Comparison of ENCODE assay signal across 17 cellular contexts in the genomic region with DNA sequence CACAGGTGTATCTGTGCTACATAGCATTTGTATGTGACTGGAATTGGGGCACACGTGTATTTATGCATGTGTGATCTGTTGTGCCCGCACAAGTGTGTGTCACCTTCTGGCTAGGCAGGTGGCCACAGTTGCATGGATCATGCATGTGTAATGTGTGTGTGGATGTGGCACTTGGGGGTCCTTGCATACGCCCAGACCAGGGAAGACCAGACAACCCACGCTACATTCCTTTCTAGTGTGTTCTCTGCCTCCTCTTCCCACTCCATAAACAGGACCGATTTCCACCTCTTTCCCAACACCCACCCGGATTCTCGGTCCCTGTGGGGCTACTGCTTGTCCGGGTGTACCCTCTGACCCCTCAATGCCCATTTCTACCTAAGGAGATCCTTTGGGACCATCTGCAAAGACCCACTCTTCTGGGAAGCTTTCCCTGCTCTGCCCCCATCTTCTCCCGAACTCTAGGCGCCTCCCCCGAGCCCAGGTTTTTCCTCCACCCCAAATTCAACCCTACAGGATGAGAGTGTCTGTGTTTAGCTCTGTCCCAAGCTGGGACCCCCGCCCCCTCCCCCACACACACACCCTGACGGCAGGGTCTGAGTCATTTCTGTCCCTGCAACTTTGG. TPM values are rescaled to one million over a fixed set of nuclear protein-coding genes. Genes with fewer than 3 reads are reported as not detected.
DNase-seq lines count a peak whose midpoint lies in the region; ATAC-seq and TF ChIP-seq lines count a peak whose summit lies in the region.
"Had no signal": no experiment of that assay in that cellular context is flagged by ENCODE, and none has a peak within 500 bp of the region (broad histone marks: within the 10 kb centered on the region; RNA-seq: fewer than 3 reads in every experiment).

No MANE protein-coding gene starts in this region.

- H3K56ac ChIP-seq in IMR-90 (ENCODE audit: extremely low read depth, insufficient read depth, low read length), result no peak overlapping the region

- H2BK12ac ChIP-seq in neuronal stem cell (ENCODE audit: low read length), result no peak overlapping the region

- no peak overlapping the region for H3K27ac ChIP-seq in IMR-90 (ENCODE audit: insufficient read depth, low read length)
- no peak overlapping the region for H3K27ac ChIP-seq in ectodermal cell (ENCODE audit: insufficient read depth, low read depth, low read length, poor library complexity, severe bottlenecking)
- H3K27ac ChIP-seq in neuronal stem cell (replicated peaks; ENCODE audit: low read length), result no peak overlapping the region
- no peak overlapping the region for H3K27ac ChIP-seq in vagina
- no peak overlapping the region for H3K27ac ChIP-seq in GM23248
- H3K27ac ChIP-seq: WERI-Rb-1 had no signal

- in situ Hi-C loops in IMR-90 (cut with MboI; ENCODE audit: low sequenced_read_pairs) (no loop called here), GM23248 (cut with MboI) (no loop called here)

- H3K9me3 Mint-ChIP-seq in activated CD4-positive, alpha-beta memory T cell treated with anti-CD3 and anti-CD28 coated beads, Interleukin-2, amount 10 ng/mL, durations not matched to agents 7 days and 5 days, result no peaks in the 10 kb centered on the region
- H3K9me3 Mint-ChIP-seq in activated CD4-positive, alpha-beta memory T cell treated with anti-CD3 and anti-CD28 coated beads for 36 hours, result no peaks in the 10 kb centered on the region

- intact Hi-C loops in activated CD4-positive, alpha-beta memory T cell treated with anti-CD3 and anti-CD28 coated beads for 36 hours (cut with micrococcal nuclease), result no loop called here
- intact Hi-C loops in IMR-90 (cut with micrococcal nuclease) (no loop called here), vagina (cut with DNase I) (no loop called here)

- POLR2A ChIA-PET in activated CD4-positive, alpha-beta memory T cell treated with anti-CD3 and anti-CD28 coated beads, Interleukin-2, amount 10 ng/mL, durations not matched to agents 7 days and 5 days (lab: Charles Lee), result no interaction called here
- POLR2A ChIA-PET in activated CD4-positive, alpha-beta memory T cell treated with anti-CD3 and anti-CD28 coated beads for 36 hours (lab: Charles Lee), result no interaction called here
- POLR2A ChIA-PET in IMR-90 (lab: Charles Lee; ENCODE audit: unreplicated experiment), result no interaction called here

- no peaks in the 10 kb centered on the region for H3K79me1 ChIP-seq in IMR-90 (ENCODE audit: low read depth in 1 of 2, low read length in 2 of 2)
- peaks cover 2% of the 10 kb centered on the region for H3K79me1 ChIP-seq in neuronal stem cell (ENCODE audit: low read depth, low read length)

- no peak overlapping the region for H3K18ac ChIP-seq in IMR-90 (ENCODE audit: low read depth, low read length)
- H3K18ac ChIP-seq in neuronal stem cell (ENCODE audit: low read length), result peak overlapping the region; percentile 1

- no peak overlapping the region for H2BK5ac ChIP-seq in IMR-90 (ENCODE audit: low read depth, low read length, poor library complexity, severe bottlenecking)
- no peak overlapping the region for H2BK5ac ChIP-seq in neuronal stem cell (ENCODE audit: low read length)

- H3K36me3 ChIP-seq in IMR-90 (ENCODE audit: control insufficient read depth, insufficient read depth, low read length) (no peaks in the 10 kb centered on the region), ectodermal cell (ENCODE audit: control insufficient read depth, insufficient read depth, low read length) (no peaks in the 10 kb centered on the region), neuronal stem cell (replicated peaks in 1 of 2; ENCODE audit: control insufficient read depth in 2 of 2, insufficient read depth in 2 of 2, low read length in 2 of 2) (peaks cover 0 to 6% of the 10 kb centered on the region in 2 donors), vagina (no peaks in the 10 kb centered on the region), GM23248 (ENCODE audit: low read depth) (no peaks in the 10 kb centered on the region)
- H3K36me3 ChIP-seq: WERI-Rb-1 had no signal

- BruUV-seq in IMR-90 (replicated peaks; lab: Mats Ljungman, UMichigan), result no TSS peak

- H2BK120ac ChIP-seq in IMR-90 (ENCODE audit: low read depth, low read length) (no peak overlapping the region), neuronal stem cell (ENCODE audit: low read depth, low read length) (no peak overlapping the region)

- no peaks in the 10 kb centered on the region for H3K36me3 Mint-ChIP-seq in activated CD4-positive, alpha-beta memory T cell treated with anti-CD3 and anti-CD28 coated beads, Interleukin-2, amount 10 ng/mL, durations not matched to agents 7 days and 5 days (ENCODE audit: low read depth)
- H3K36me3 Mint-ChIP-seq in activated CD4-positive, alpha-beta memory T cell treated with anti-CD3 and anti-CD28 coated beads for 36 hours, result peaks cover 4% of the 10 kb centered on the region

- H3K4ac ChIP-seq in IMR-90 (ENCODE audit: low read depth, low read length) (no peak overlapping the region), neuronal stem cell (ENCODE audit: low read length) (no peak overlapping the region)

- no peak overlapping the region for H3K9ac ChIP-seq in IMR-90 (ENCODE audit: low read depth, low read length)
- no peak overlapping the region for H3K9ac ChIP-seq in neuronal stem cell (ENCODE audit: low read depth, low read length, poor library complexity)
- H3K9ac ChIP-seq in GM23248, result no peak overlapping the region

- H3K4me3 ChIP-seq in IMR-90 (ENCODE audit: insufficient read depth, low read depth, low read length) (no peak overlapping the region), ectodermal cell (ENCODE audit: insufficient read depth, low read depth, low read length) (peak overlapping the region; percentile 26), neuronal stem cell (ENCODE audit: low read length in 2 of 2) (peak overlapping the region in 1 of 2 donors; percentile 32), vagina (no peak overlapping the region), GM23248 (no peak overlapping the region)

- no peak for TF ChIP-seq RAD21 in IMR-90 (IDR thresholded peaks at IDR 0.05; ENCODE audit: low read length)

- 45% methylated on average over 8 of the region's 13 CpGs; no CpG with 5 or more reads in 1 of the 2 experiments for WGBS in IMR-90 (ENCODE audit: extremely low coverage in 2 of 2, insufficient read length in 1 of 2), 2 experiments
- WGBS in ectodermal cell, 2 experiments, result 64 to 67% methylated on average over 13 of the region's 13 CpGs
- WGBS in neuronal stem cell (ENCODE audit: extremely low coverage in 2 of 2, insufficient read length in 2 of 2, insufficient replicate concordance in 1 of 2), 2 donors, result no CpG with 5 or more reads among the region's 13 CpGs
- WGBS in GM23248 (ENCODE audit: low coverage in 1 of 2, low lambda C conversion rate in 2 of 2, missing lambda C conversion rate in 2 of 2), 2 experiments, result 49 to 59% methylated on average over 11 to 13 of the region's 13 CpGs

- peaks cover 3% of the 10 kb centered on the region; the same call in 1 of the 2 replicates for H3K9me3 ChIP-seq in IMR-90 (ENCODE audit: control insufficient read depth, insufficient read depth, low read length)
- H3K9me3 ChIP-seq in ectodermal cell (ENCODE audit: control insufficient read depth, low read length), result no peaks in the 10 kb centered on the region
- no peaks in the 10 kb centered on the region for H3K9me3 ChIP-seq in neuronal stem cell (replicated peaks in 1 of 2; ENCODE audit: control insufficient read depth in 2 of 2, insufficient read depth in 1 of 2, low read depth in 1 of 2, low read length in 2 of 2)
- no peaks in the 10 kb centered on the region for H3K9me3 ChIP-seq in vagina
- no peaks in the 10 kb centered on the region for H3K9me3 ChIP-seq in GM23248 (ENCODE audit: low read depth)

- H4K91ac ChIP-seq in IMR-90 (ENCODE audit: insufficient read depth, low read depth, low read length), result no peak overlapping the region
- H4K91ac ChIP-seq in neuronal stem cell (ENCODE audit: low read depth, low read length, poor library complexity), result no peak overlapping the region

- CTCF ChIA-PET in activated CD4-positive, alpha-beta memory T cell treated with anti-CD3 and anti-CD28 coated beads, Interleukin-2, amount 10 ng/mL, durations not matched to agents 7 days and 5 days (lab: Charles Lee), result no interaction called here
- CTCF ChIA-PET in activated CD4-positive, alpha-beta memory T cell treated with anti-CD3 and anti-CD28 coated beads for 36 hours (lab: Charles Lee), result no interaction called here
- CTCF ChIA-PET in IMR-90 (lab: Yijun Ruan, JAX), result no interaction called here

- H3K4me1 ChIP-seq in IMR-90 (ENCODE audit: control insufficient read depth, insufficient read depth, low read length), result no peaks in the 10 kb centered on the region
- H3K4me1 ChIP-seq in ectodermal cell (ENCODE audit: control insufficient read depth, insufficient read depth, low read length), result peaks cover 3% of the 10 kb centered on the region
- peaks cover 7 to 8% of the 10 kb centered on the region in 2 donors for H3K4me1 ChIP-seq in neuronal stem cell (ENCODE audit: control insufficient read depth in 2 of 2, insufficient read depth in 1 of 2, low read depth in 1 of 2, low read length in 2 of 2)
- H3K4me1 ChIP-seq in vagina, result peaks cover 22% of the 10 kb centered on the region
- no peaks in the 10 kb centered on the region for H3K4me1 ChIP-seq in GM23248 (ENCODE audit: insufficient read depth)

- H3K79me2 ChIP-seq in GM23248 (ENCODE audit: insufficient read depth), result no peaks in the 10 kb centered on the region

- DNase-seq in activated CD4-positive, alpha-beta memory T cell treated with anti-CD3 and anti-CD28 coated beads, Interleukin-2, amount 10 ng/mL, durations not matched to agents 7 days and 5 days, result no peak
- DNase-seq in activated CD4-positive, alpha-beta memory T cell treated with anti-CD3 and anti-CD28 coated beads for 36 hours, result no peak
- DNase-seq in IMR-90 (no peak), neuronal stem cell (ENCODE audit: low spot score) (no peak), vagina (ENCODE audit: extremely low spot score in 2 of 2) (no peak), GM23248 (no peak), hypothalamus (lab: John Stamatoyannopoulos, UW) (no peak)
- DNase-seq: activated effector memory CD4-positive, alpha-beta T cell treated with Interleukin-2 at 50 U/mL for 16 hours; central memory CD4-positive, alpha-beta T cell; DMS79; Right ventricle myocardium superior; WERI-Rb-1 had no signal

- peaks cover 9% of the 10 kb centered on the region for H3K27me3 Mint-ChIP-seq in activated CD4-positive, alpha-beta memory T cell treated with anti-CD3 and anti-CD28 coated beads, Interleukin-2, amount 10 ng/mL, durations not matched to agents 7 days and 5 days
- H3K27me3 Mint-ChIP-seq in activated CD4-positive, alpha-beta memory T cell treated with anti-CD3 and anti-CD28 coated beads for 36 hours, result peaks cover 3% of the 10 kb centered on the region

- H3K14ac ChIP-seq in IMR-90 (replicated peaks; ENCODE audit: low read depth, low read length) (no peak overlapping the region), neuronal stem cell (ENCODE audit: low read length) (no peak overlapping the region)

- no peaks in the 10 kb centered on the region for H3K9me1 ChIP-seq in IMR-90 (ENCODE audit: insufficient read depth, low read length)

- H2BK15ac ChIP-seq in IMR-90 (ENCODE audit: low read depth, low read length) (no peak overlapping the region), neuronal stem cell (ENCODE audit: low read length) (no peak overlapping the region)

- no peak overlapping the region for H2AK9ac ChIP-seq in IMR-90 (replicated peaks; ENCODE audit: low read depth, low read length, poor library complexity)

- H2BK20ac ChIP-seq in IMR-90 (ENCODE audit: low read depth, low read length), result no peak overlapping the region

- ATAC-seq in IMR-90 (ENCODE audit: low read depth), result no peak
- ATAC-seq: esophagus mucosa had no signal

- H4K20me1 ChIP-seq in IMR-90 (ENCODE audit: insufficient read depth, low read length) (no peaks in the 10 kb centered on the region), GM23248 (ENCODE audit: insufficient read depth) (no peaks in the 10 kb centered on the region)

- no peak overlapping the region for H4K5ac ChIP-seq in IMR-90 (ENCODE audit: low read depth, low read length)

- no peaks in the 10 kb centered on the region for H3F3A ChIP-seq in GM23248 (ENCODE audit: insufficient read depth)

- H2AK5ac ChIP-seq in IMR-90 (ENCODE audit: low read depth, low read length), result no peak overlapping the region
- H2AK5ac ChIP-seq in neuronal stem cell (ENCODE audit: low read depth, low read length), result no peak overlapping the region

- peak overlapping the region; percentile 13 for H3K4me3 Mint-ChIP-seq in activated CD4-positive, alpha-beta memory T cell treated with anti-CD3 and anti-CD28 coated beads, Interleukin-2, amount 10 ng/mL, durations not matched to agents 7 days and 5 days
- H3K4me3 Mint-ChIP-seq in activated CD4-positive, alpha-beta memory T cell treated with anti-CD3 and anti-CD28 coated beads for 36 hours, result no peak overlapping the region

- H3K4me2 ChIP-seq in IMR-90 (ENCODE audit: low read depth, low read length) (no peak overlapping the region; the same call in 1 of the 2 replicates), neuronal stem cell (ENCODE audit: insufficient read depth, low read length, poor library complexity, severe bottlenecking) (peak overlapping the region; percentile 78), GM23248 (ENCODE audit: unreplicated experiment) (no peak overlapping the region)

- H4K8ac ChIP-seq in IMR-90 (ENCODE audit: low read depth in 2 of 2, low read length in 2 of 2), result no peak overlapping the region
- H4K8ac ChIP-seq in neuronal stem cell (ENCODE audit: low read depth, low read length), result no peak overlapping the region

- TF ChIP-seq POLR2A in IMR-90 (IDR thresholded peaks at IDR 0.05; ENCODE audit: low read depth, low read length), result no peak
- TF ChIP-seq POLR2A in vagina (IDR thresholded peaks at IDR 0.05), result no peak

- peak overlapping the region; percentile 84 for H2AFZ ChIP-seq in IMR-90 (replicated peaks; ENCODE audit: low read length, poor library complexity)
- peak overlapping the region; percentile 78 for H2AFZ ChIP-seq in neuronal stem cell (ENCODE audit: low read length)
- no peak overlapping the region; the same call in 1 of the 2 replicates for H2AFZ ChIP-seq in GM23248

- H3K4me1 Mint-ChIP-seq in activated CD4-positive, alpha-beta memory T cell treated with anti-CD3 and anti-CD28 coated beads, Interleukin-2, amount 10 ng/mL, durations not matched to agents 7 days and 5 days, result peaks cover 28% of the 10 kb centered on the region
- H3K4me1 Mint-ChIP-seq in activated CD4-positive, alpha-beta memory T cell treated with anti-CD3 and anti-CD28 coated beads for 36 hours (ENCODE audit: low read depth), result peaks cover 26% of the 10 kb centered on the region

- no peaks in the 10 kb centered on the region for H3K9me2 ChIP-seq in GM23248 (ENCODE audit: insufficient read depth)

- no peaks in the 10 kb centered on the region; the same call in 1 of the 2 replicates for H3K27me3 ChIP-seq in IMR-90 (ENCODE audit: control insufficient read depth, insufficient read depth, low read length)
- peaks cover 18% of the 10 kb centered on the region for H3K27me3 ChIP-seq in ectodermal cell (ENCODE audit: control insufficient read depth, insufficient read depth, low read length, poor library complexity, severe bottlenecking)
- no peaks in the 10 kb centered on the region for H3K27me3 ChIP-seq in neuronal stem cell (ENCODE audit: control insufficient read depth in 3 of 3, insufficient read depth in 3 of 3, low read depth in 1 of 3, low read length in 3 of 3)
- H3K27me3 ChIP-seq in vagina, result no peaks in the 10 kb centered on the region
- H3K27me3 ChIP-seq in GM23248 (replicated peaks; ENCODE audit: insufficient read depth), result 0 out of 2 replicates have a peak, but pooled peaks cover 5% of the 10 kb centered on the region

- TF ChIP-seq CTCF in IMR-90 (conservative IDR thresholded peaks at IDR 0.05; ENCODE audit: low read depth, low read length) (no peak), vagina (IDR thresholded peaks at IDR 0.05) (no peak)

- no peak overlapping the region for H3K27ac Mint-ChIP-seq in activated CD4-positive, alpha-beta memory T cell treated with anti-CD3 and anti-CD28 coated beads, Interleukin-2, amount 10 ng/mL, durations not matched to agents 7 days and 5 days
- H3K27ac Mint-ChIP-seq in activated CD4-positive, alpha-beta memory T cell treated with anti-CD3 and anti-CD28 coated beads for 36 hours, result no peak overlapping the region
- H3K27ac Mint-ChIP-seq: progenitor cell of endocrine pancreas had no signal

- H3K23ac ChIP-seq in IMR-90 (ENCODE audit: low read depth, low read length), result no peak overlapping the region
- peak overlapping the region; percentile 95 for H3K23ac ChIP-seq in neuronal stem cell (ENCODE audit: low read depth, low read length, poor library complexity)

- dilution Hi-C loops in IMR-90 (cut with HindIII; ENCODE audit: low sequenced_read_pairs, unreplicated experiment), result no loop called here

RNA-seq across cellular contexts. Expression of a gene that starts 12.3 kb away (rescaled TPM):
- 1 to 10 TPM; 8.3 to 8.6 TPM for total RNA-seq in activated CD4-positive, alpha-beta memory T cell treated with anti-CD3 and anti-CD28 coated beads, Interleukin-2, amount 10 ng/mL, durations not matched to agents 7 days and 5 days
- total RNA-seq in activated CD4-positive, alpha-beta memory T cell treated with anti-CD3 and anti-CD28 coated beads for 36 hours, result 1 to 10 TPM; 9.1 to 9.4 TPM
- 1.3 and 1.4 TPM in 2 replicates for total RNA-seq in IMR-90 (2012; rRNA removed)
- polyA plus RNA-seq in IMR-90 (2012; rRNA removed), result 3.2 and 3.4 TPM in 2 replicates
- 7.1 and 7.7 TPM in 2 replicates for polyA plus RNA-seq in IMR-90 (2012; cell fraction: cytosol; rRNA removed)
- 10.0 and 17.1 TPM in 2 replicates for polyA plus RNA-seq in IMR-90 (2012; cell fraction: nucleus; rRNA removed; ENCODE audit: low replicate concordance)
- 8.5 TPM for polyA plus RNA-seq in ectodermal cell (2013, experiment 1 of 4)
- 7.9 TPM for polyA plus RNA-seq in ectodermal cell (2013, experiment 2 of 4)
- polyA plus RNA-seq in ectodermal cell (2013, experiment 3 of 4), result 8.6 TPM
- polyA plus RNA-seq in ectodermal cell (2013, experiment 4 of 4), result 10.9 TPM
- polyA plus RNA-seq in neuronal stem cell (2013, experiment 1 of 2), result 6.4 TPM
- 7.4 TPM for polyA plus RNA-seq in neuronal stem cell (2013, experiment 2 of 2)
- 29.2 TPM for total RNA-seq in vagina
- 1.8 and 6.4 TPM in 2 replicates for total RNA-seq in GM23248 (2014; rRNA removed; shearing (Covaris generic))
- polyA plus RNA-seq in GM23248 (2016; fragmentation: Nextera tagmentation; extraction: Ambion mirVana), result 1.7 TPM in 2 replicates

RNA-seq across cellular contexts. Expression of a gene that starts 17.0 kb away (rescaled TPM):
- 10 to 100 TPM; 19.1 to 20.4 TPM for total RNA-seq in activated CD4-positive, alpha-beta memory T cell treated with anti-CD3 and anti-CD28 coated beads, Interleukin-2, amount 10 ng/mL, durations not matched to agents 7 days and 5 days
- 10 to 100 TPM; 19.6 to 22.6 TPM for total RNA-seq in activated CD4-positive, alpha-beta memory T cell treated with anti-CD3 and anti-CD28 coated beads for 36 hours
- 2.3 and 3.3 TPM in 2 replicates for total RNA-seq in IMR-90 (2012; rRNA removed)
- 8.1 and 9.8 TPM in 2 replicates for polyA plus RNA-seq in IMR-90 (2012; rRNA removed)
- polyA plus RNA-seq in IMR-90 (2012; cell fraction: cytosol; rRNA removed), result 12.5 and 13.1 TPM in 2 replicates
- 4.6 and 9.8 TPM in 2 replicates for polyA plus RNA-seq in IMR-90 (2012; cell fraction: nucleus; rRNA removed; ENCODE audit: low replicate concordance)
- polyA plus RNA-seq in ectodermal cell (2013, experiment 1 of 4), result 36.6 TPM
- polyA plus RNA-seq in ectodermal cell (2013, experiment 2 of 4), result 42.0 TPM
- 29.8 TPM for polyA plus RNA-seq in ectodermal cell (2013, experiment 3 of 4)
- polyA plus RNA-seq in ectodermal cell (2013, experiment 4 of 4), result 33.9 TPM
- polyA plus RNA-seq in neuronal stem cell (2013, experiment 1 of 2), result 20.6 TPM
- polyA plus RNA-seq in neuronal stem cell (2013, experiment 2 of 2), result 22.4 TPM
- 10.1 TPM for total RNA-seq in vagina
- total RNA-seq in GM23248 (2014; rRNA removed; shearing (Covaris generic)), result 3.0 and 6.2 TPM in 2 replicates
- polyA plus RNA-seq in GM23248 (2016; fragmentation: Nextera tagmentation; extraction: Ambion mirVana), result 5.0 and 8.4 TPM in 2 replicates

RNA-seq across cellular contexts. Expression of a gene that starts 21.9 kb away (rescaled TPM):
- total RNA-seq in activated CD4-positive, alpha-beta memory T cell treated with anti-CD3 and anti-CD28 coated beads, Interleukin-2, amount 10 ng/mL, durations not matched to agents 7 days and 5 days, result 1 to 10 TPM; 3.2 to 3.4 TPM
- total RNA-seq in activated CD4-positive, alpha-beta memory T cell treated with anti-CD3 and anti-CD28 coated beads for 36 hours, result 1 to 10 TPM; 7.8 to 8.1 TPM
- total RNA-seq in IMR-90 (2012; rRNA removed) (17.4 and 19.2 TPM in 2 replicates), vagina (1.7 TPM)
- polyA plus RNA-seq in IMR-90 (2012; rRNA removed) (23.4 and 24.4 TPM in 2 replicates), GM23248 (2016; fragmentation: Nextera tagmentation; extraction: Ambion mirVana) (5.8 TPM in 2 replicates)
- polyA plus RNA-seq in IMR-90 (2012; cell fraction: cytosol; rRNA removed), result 14.6 and 37.7 TPM in 2 replicates
- 53.7 and 112 TPM in 2 replicates for polyA plus RNA-seq in IMR-90 (2012; cell fraction: nucleus; rRNA removed; ENCODE audit: low replicate concordance)
- polyA plus RNA-seq in ectodermal cell (2013, experiment 1 of 4), result 96.8 TPM
- 88.4 TPM for polyA plus RNA-seq in ectodermal cell (2013, experiment 2 of 4)
- polyA plus RNA-seq in ectodermal cell (2013, experiment 3 of 4), result 76.2 TPM
- 73.7 TPM for polyA plus RNA-seq in ectodermal cell (2013, experiment 4 of 4)
- 34.4 TPM for polyA plus RNA-seq in neuronal stem cell (2013, experiment 1 of 2)
- 34.5 TPM for polyA plus RNA-seq in neuronal stem cell (2013, experiment 2 of 2)
- 5.8 and 16.2 TPM in 2 replicates for total RNA-seq in GM23248 (2014; rRNA removed; shearing (Covaris generic))
- total RNA-seq: Right ventricle myocardium superior, ureter had no signal

RNA-seq across cellular contexts. Expression of a gene that starts 24.1 kb away (rescaled TPM):
- 1 to 10 TPM; 2.6 to 4.0 TPM for total RNA-seq in activated CD4-positive, alpha-beta memory T cell treated with anti-CD3 and anti-CD28 coated beads, Interleukin-2, amount 10 ng/mL, durations not matched to agents 7 days and 5 days
- total RNA-seq in activated CD4-positive, alpha-beta memory T cell treated with anti-CD3 and anti-CD28 coated beads for 36 hours, result 1 to 10 TPM; 2.4 to 2.6 TPM
- not detected in 2 replicates for total RNA-seq in IMR-90 (2012; rRNA removed)
- not detected in 2 replicates for polyA plus RNA-seq in IMR-90 (2012; rRNA removed)
- not detected in 2 replicates for polyA plus RNA-seq in IMR-90 (2012; cell fraction: cytosol; rRNA removed)
- polyA plus RNA-seq in IMR-90 (2012; cell fraction: nucleus; rRNA removed; ENCODE audit: low replicate concordance), result 0.07 TPM in 1 of 2 replicates, not detected in the other
- polyA plus RNA-seq in ectodermal cell (2013, experiment 1 of 4), result 0.59 TPM
- polyA plus RNA-seq in ectodermal cell (2013, experiment 2 of 4), result 0.85 TPM
- polyA plus RNA-seq in ectodermal cell (2013, experiment 3 of 4), result 1.4 TPM
- 1.1 TPM for polyA plus RNA-seq in ectodermal cell (2013, experiment 4 of 4)
- polyA plus RNA-seq in neuronal stem cell (2013, experiment 1 of 2), result 1.2 TPM
- polyA plus RNA-seq in neuronal stem cell (2013, experiment 2 of 2), result 1.3 TPM
- not detected for total RNA-seq in vagina
- not detected in 2 replicates for total RNA-seq in GM23248 (2014; rRNA removed; shearing (Covaris generic))
- not detected in 2 replicates for polyA plus RNA-seq in GM23248 (2016; fragmentation: Nextera tagmentation; extraction: Ambion mirVana)
- total RNA-seq: lung microvascular endothelial cell, progenitor cell of endocrine pancreas had no signal

RNA-seq across cellular contexts. Expression of a gene that starts 47.3 kb away (rescaled TPM):
- total RNA-seq in activated CD4-positive, alpha-beta memory T cell treated with anti-CD3 and anti-CD28 coated beads, Interleukin-2, amount 10 ng/mL, durations not matched to agents 7 days and 5 days, result not detected
- not detected for total RNA-seq in activated CD4-positive, alpha-beta memory T cell treated with anti-CD3 and anti-CD28 coated beads for 36 hours
- not detected in 2 replicates for total RNA-seq in IMR-90 (2012; rRNA removed)
- polyA plus RNA-seq in IMR-90 (2012; rRNA removed), result not detected in 2 replicates
- polyA plus RNA-seq in IMR-90 (2012; cell fraction: cytosol; rRNA removed), result not detected in 2 replicates
- not detected in 2 replicates for polyA plus RNA-seq in IMR-90 (2012; cell fraction: nucleus; rRNA removed; ENCODE audit: low replicate concordance)
- polyA plus RNA-seq in ectodermal cell (2013, experiment 1 of 4), result not detected
- 0.57 TPM for polyA plus RNA-seq in ectodermal cell (2013, experiment 2 of 4)
- 0.48 TPM for polyA plus RNA-seq in ectodermal cell (2013, experiment 3 of 4)
- polyA plus RNA-seq in ectodermal cell (2013, experiment 4 of 4), result 0.77 TPM
- polyA plus RNA-seq in neuronal stem cell (2013, experiment 1 of 2), result 0.26 TPM
- 0.32 TPM for polyA plus RNA-seq in neuronal stem cell (2013, experiment 2 of 2)
- total RNA-seq in vagina, result not detected
- total RNA-seq in GM23248 (2014; rRNA removed; shearing (Covaris generic)), result not detected in 2 replicates
- not detected in 2 replicates for polyA plus RNA-seq in GM23248 (2016; fragmentation: Nextera tagmentation; extraction: Ambion mirVana)
- total RNA-seq: esophagus mucosa, lung microvascular endothelial cell, Right ventricle myocardium superior, ureter had no signal
